Comparison of ENCODE assay signal across 31 cellular contexts in the genomic region with DNA sequence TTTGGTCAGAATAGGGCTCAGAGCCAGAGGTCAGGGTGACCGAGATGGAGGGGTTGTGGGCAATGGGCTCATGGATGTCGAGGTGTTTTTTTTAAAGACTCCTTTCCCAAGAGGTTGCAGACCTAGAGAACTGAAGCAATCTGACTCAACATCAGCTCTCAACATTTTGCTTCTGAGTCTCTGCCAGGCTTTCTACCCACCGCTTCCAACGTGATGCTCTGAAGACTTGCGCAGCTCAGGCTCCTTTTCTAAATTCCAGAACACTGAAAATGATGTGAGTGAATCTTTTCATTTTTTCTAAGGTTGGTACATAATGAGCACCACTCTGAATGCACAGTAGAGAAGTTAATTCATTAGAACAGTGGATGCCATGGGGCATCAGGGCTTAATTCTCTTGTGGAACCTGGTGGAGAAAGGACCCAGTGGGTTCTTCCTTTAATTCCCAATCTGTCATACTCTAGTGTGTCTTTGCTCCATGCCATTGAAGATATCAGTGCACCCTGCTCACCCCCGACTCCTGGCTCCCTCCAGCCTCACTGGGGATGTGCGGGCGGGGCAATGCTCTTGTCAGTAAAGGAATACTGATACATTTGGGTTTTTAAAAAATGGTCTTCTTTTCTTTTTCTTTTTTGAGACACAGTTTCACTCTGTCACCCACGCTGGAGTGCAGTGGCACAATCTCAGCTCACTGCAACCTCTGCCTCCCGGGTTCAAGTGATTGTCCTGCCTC. TPM values are rescaled to one million over a fixed set of nuclear protein-coding genes. Genes with fewer than 3 reads are reported as not detected.
"Had no signal": no experiment of that assay in that cellular context is flagged by ENCODE, and none has a peak within 500 bp of the region (broad histone marks: within the 10 kb centered on the region; RNA-seq: fewer than 3 reads in every experiment).

No MANE protein-coding gene starts in this region.

- H3K27ac ChIP-seq: body of pancreas had no signal

- DNase-seq: activated B cell treated with CpG ODN at 0.5 μM for 24 hours; activated CD4-positive, alpha-beta T cell treated with anti-CD3 and anti-CD28 coated beads for 1 hour; activated CD4-positive, alpha-beta T cell treated with anti-CD3 and anti-CD28 coated beads, Interleukin-2, amount 10 ng/mL, durations not matched to agents 24 days and 14 days; activated CD4-positive, alpha-beta T cell treated with anti-CD3 and anti-CD28 coated beads, Interleukin-2, amount 50 U/mL, for 48 hours; activated CD8-positive, alpha-beta memory T cell treated with anti-CD3 and anti-CD28 coated beads, Interleukin-2, amount 10 ng/mL, durations not matched to agents 7 days and 5 days; activated effector memory CD4-positive, alpha-beta T cell treated with Interleukin-2 at 50 U/mL for 16 hours; activated naive CD4-positive, alpha-beta T cell; activated naive CD8-positive, alpha-beta T cell treated with anti-CD3 and anti-CD28 coated beads, Interleukin-2, amount 50 U/mL, for 24 hours; activated T-cell treated with anti-CD3 and anti-CD28 coated beads, Interleukin-2, amount 50 U/mL, for 24 hours; amniotic stem cell; body of pancreas; central memory CD4-positive, alpha-beta T cell; MG63; MV-4-11; NCI-H1092 treated with DMSO at 0.1 percent for 48 hours; NCI-H1417 treated with DMSO at 0.1 percent for 48 hours; NCI-H1694; NCI-H2029 treated with DMSO at 0.1 percent for 48 hours; NCI-H345; NCI-H510A; NCI-H526 treated with DMSO at 0.1 percent for 48 hours; NCI-H82; RPMI8226; T-cell; T-helper 2 cell; T1000 had no signal

- H3K4me1 ChIP-seq: body of pancreas had no signal

- ATAC-seq: activated CD8-positive, alpha-beta memory T cell treated with anti-CD3 and anti-CD28 coated beads, Interleukin-2, amount 10 ng/mL, durations not matched to agents 7 days and 5 days; activated naive CD4-positive, alpha-beta T cell treated with anti-CD3 and anti-CD28 coated beads, Interleukin-2, amount 50 U/mL, for 72 hours; activated naive CD8-positive, alpha-beta T cell treated with anti-CD3 and anti-CD28 coated beads, Interleukin-2, amount 50 U/mL, for 24 hours; body of pancreas; Right ventricle myocardium inferior; T-cell had no signal

- H3K4me3 ChIP-seq: body of pancreas, MG63, SK-N-MC had no signal

- H3K9me3 ChIP-seq: ascending aorta, body of pancreas, MG63 had no signal

- H3K36me3 ChIP-seq: ascending aorta, MG63 had no signal

- H3K27me3 ChIP-seq: ascending aorta, body of pancreas, MG63 had no signal

RNA-seq across cellular contexts. Expression of a gene that starts 17.0 kb away (rescaled TPM):
- total RNA-seq: activated CD4-positive, alpha-beta T cell treated with anti-CD3 and anti-CD28 coated beads, Interleukin-2, amount 10 ng/mL, durations not matched to agents 24 days and 14 days; activated T-helper 1 cell treated with anti-CD3 and anti-CD28 coated beads, Interleukin-12 subunit alpha, Interleukin-12 subunit beta, Interleukin-2, Interleukin-4 antibody, amounts not matched to agents 30 ng/mL and 10 ng/mL and 1 ng/mL, durations not matched to agents 14 hours and 24 hours and 36 hours had no signal
